In genomic region chr19:41325947-41326706, GRCh38 we compare ENCODE assay signal across 8 cellular contexts. TPM values are rescaled to one million over a fixed set of nuclear protein-coding genes. Genes with fewer than 3 reads are reported as not detected.
A peak's percentile ranks its signal among the peaks of the same experiment; 100 is the strongest.
DNase-seq lines count a peak whose midpoint lies in the region; ATAC-seq, FAIRE-seq and TF ChIP-seq lines count a peak whose summit lies in the region.

No MANE protein-coding gene starts in this region.

- H3K4me1 ChIP-seq in Peyer's patch: peaks cover 9 to 79% (median 48%) of the 10 kb centered on the region in 4 donors

- peaks cover 0 to 15% (median 0%) of the 10 kb centered on the region in 3 donors for H3K36me3 ChIP-seq in Peyer's patch

- no peak for TF ChIP-seq POLR2A in Peyer's patch (IDR thresholded peaks at IDR 0.05)

- H3K27ac ChIP-seq in Peyer's patch: peak overlapping the region; percentile 74 to 87 (median 80)

- peaks cover 100% of the 10 kb centered on the region for H3K36me3 Mint-ChIP-seq in effector memory CD8-positive, alpha-beta T cell (ENCODE audit: insufficient read depth)

- peaks cover 58 to 65% of the 10 kb centered on the region in 2 donors for H3K4me1 Mint-ChIP-seq in effector memory CD8-positive, alpha-beta T cell (ENCODE audit: low read depth in 2 of 2)

- no peaks in the 10 kb centered on the region for H3K27me3 ChIP-seq in Peyer's patch

- H3K4me3 ChIP-seq in Peyer's patch: peak overlapping the region in 3 of 4 donors; percentile 25 to 32 (median 28)

- peak; percentile 86 for FAIRE-seq in GM18507 (lab: Jason Lieb, UNC)

- H3K27ac Mint-ChIP-seq in effector memory CD8-positive, alpha-beta T cell: peak overlapping the region; percentile 97 to 98

- TF ChIP-seq CTCF in Peyer's patch (IDR thresholded peaks at IDR 0.05): no peak

- no peaks in the 10 kb centered on the region for H3K27me3 Mint-ChIP-seq in effector memory CD8-positive, alpha-beta T cell

- H3K9me3 Mint-ChIP-seq in effector memory CD8-positive, alpha-beta T cell: no peaks in the 10 kb centered on the region

- ATAC-seq in effector memory CD8-positive, alpha-beta T cell (replicated peaks): no peak
- ATAC-seq in HG02885 (IDR thresholded peaks at IDR 0.05; ENCODE audit: poor library complexity, unreplicated experiment) (no peak), GM19467 (IDR thresholded peaks at IDR 0.05; ENCODE audit: unreplicated experiment) (no peak), GM21717 (IDR thresholded peaks at IDR 0.05; ENCODE audit: unreplicated experiment) (no peak)

- no peaks in the 10 kb centered on the region for H3K9me3 ChIP-seq in Peyer's patch

- peak overlapping the region; percentile 77 to 78 for H3K4me3 Mint-ChIP-seq in effector memory CD8-positive, alpha-beta T cell

- DNase-seq in GM18507 (ENCODE audit: extremely low spot score, insufficient read length, low read depth): peak; percentile 50
- DNase-seq in Peyer's patch: peak in 2 of 3 donors; percentile 84 to 87
- peak in 1 of 3 experiments; percentile 39 for DNase-seq in effector memory CD8-positive, alpha-beta T cell
- DNase-seq in myocyte (ENCODE audit: low read depth): peak; percentile 88
- no peak for DNase-seq in GOT3 (lab: John Stamatoyannopoulos, UW)

RNA-seq across cellular contexts. Expression of gene CCDC97, which starts 16.2 kb away (rescaled TPM):
- total RNA-seq in Peyer's patch (10 to 100 TPM; 17.9 to 33.0 (median 29.6) TPM), myocyte (16.0 and 17.4 TPM in 2 replicates)
- polyA plus RNA-seq in myocyte (2012): 19.4 TPM

RNA-seq across cellular contexts. Expression of gene TGFB1, which starts 27.6 kb away (rescaled TPM):
- total RNA-seq in Peyer's patch (10 to 100 TPM in 3 of 4 donors, 1 to 10 TPM in 1; 6.8 to 80.9 (median 22.9) TPM), myocyte (12.3 and 17.1 TPM in 2 replicates)
- polyA plus RNA-seq in myocyte (2012): 84.2 TPM

RNA-seq across cellular contexts. Expression of gene B9D2, which starts 37.8 kb away (rescaled TPM):
- total RNA-seq in Peyer's patch: 1 to 10 TPM in 3 of 4 donors, not detected in 1; 3.6 to 6.8 (median 3.8) TPM
- 3.5 and 5.0 TPM in 2 replicates for total RNA-seq in myocyte
- polyA plus RNA-seq in myocyte (2012): 6.6 TPM

RNA-seq across cellular contexts. Expression of gene TMEM91, which starts 50.2 kb away (rescaled TPM):
- total RNA-seq in Peyer's patch (10 to 100 TPM in 2 of 4 donors, 1 to 10 TPM in 2; 8.3 to 19.6 (median 11.0) TPM), myocyte (0.59 and 1.7 TPM in 2 replicates)
- 5.8 TPM for polyA plus RNA-seq in myocyte (2012)
